Comparison of ENCODE assay signal across 9 cellular contexts in the genomic region with DNA sequence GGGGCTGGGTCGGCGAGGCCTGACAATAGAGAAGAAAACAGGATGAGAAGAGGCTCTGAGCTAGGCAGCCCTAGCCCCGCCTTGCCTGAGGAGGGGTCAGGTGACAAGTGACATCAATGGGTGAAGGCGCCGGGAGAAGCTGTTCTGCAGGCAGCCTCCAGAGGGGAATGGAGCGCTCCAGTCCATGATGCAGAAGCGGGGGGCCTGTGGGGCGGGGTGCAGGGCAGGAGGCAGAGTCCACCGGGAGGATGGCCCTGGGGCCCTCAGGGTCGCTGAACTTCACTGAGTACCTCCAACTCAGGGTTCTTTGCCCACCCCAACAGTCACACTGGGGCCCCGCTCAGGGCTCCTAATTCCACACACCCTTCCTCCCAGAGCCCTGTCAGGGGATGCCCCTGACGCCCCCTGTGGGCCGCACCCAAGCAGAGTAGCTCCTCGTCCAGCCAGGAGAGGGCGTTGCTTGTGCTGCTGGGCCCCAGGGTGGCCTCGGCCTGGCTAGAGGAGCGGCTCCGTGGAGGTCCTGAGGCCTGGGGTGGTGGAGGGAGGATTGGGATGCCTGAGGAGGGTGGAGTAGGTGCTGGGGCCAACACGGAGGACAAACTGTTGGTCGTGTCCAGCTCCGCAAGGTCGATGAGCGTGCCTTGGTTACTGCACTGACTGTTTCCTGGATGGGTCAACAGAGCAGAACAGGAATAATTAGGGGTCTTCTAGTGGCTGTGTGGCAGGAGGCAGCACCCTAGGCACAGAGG. TPM values are rescaled to one million over a fixed set of nuclear protein-coding genes. Genes with fewer than 3 reads are reported as not detected.
A peak's percentile ranks its signal among the peaks of the same experiment; 100 is the strongest.
DNase-seq lines count a peak whose midpoint lies in the region; ATAC-seq, FAIRE-seq and TF ChIP-seq lines count a peak whose summit lies in the region.
"Had no signal": no experiment of that assay in that cellular context is flagged by ENCODE, and none has a peak within 500 bp of the region (broad histone marks: within the 10 kb centered on the region; RNA-seq: fewer than 3 reads in every experiment).

No MANE protein-coding gene starts in this region.

- H3K14ac ChIP-seq in neuronal stem cell (ENCODE audit: low read length) = no peak overlapping the region

- H3K27me3 ChIP-seq in ectodermal cell (ENCODE audit: control insufficient read depth, insufficient read depth, low read length, poor library complexity, severe bottlenecking) (no peaks in the 10 kb centered on the region), neuronal stem cell (ENCODE audit: control insufficient read depth in 3 of 3, insufficient read depth in 3 of 3, low read depth in 1 of 3, low read length in 3 of 3) (no peaks in the 10 kb centered on the region), small intestine (ENCODE audit: control insufficient read depth in 2 of 2, insufficient read depth in 2 of 2, low read length in 2 of 2) (no peaks in the 10 kb centered on the region)

- H4K8ac ChIP-seq in neuronal stem cell (ENCODE audit: low read depth, low read length) = no peak overlapping the region

- no peak overlapping the region for H2BK120ac ChIP-seq in neuronal stem cell (ENCODE audit: low read depth, low read length)

- H3K4me1 ChIP-seq in ectodermal cell (ENCODE audit: control insufficient read depth, insufficient read depth, low read length) = no peaks in the 10 kb centered on the region
- peaks cover 0 to 8% of the 10 kb centered on the region in 2 donors for H3K4me1 ChIP-seq in neuronal stem cell (ENCODE audit: control insufficient read depth in 2 of 2, insufficient read depth in 1 of 2, low read depth in 1 of 2, low read length in 2 of 2)
- no peaks in the 10 kb centered on the region for H3K4me1 ChIP-seq in small intestine (ENCODE audit: control insufficient read depth in 2 of 2, insufficient read depth in 1 of 2, low read depth in 1 of 2, low read length in 1 of 2)

- H2BK12ac ChIP-seq in neuronal stem cell (ENCODE audit: low read length) = no peak overlapping the region

- peak overlapping the region; percentile 78 for H3K9ac ChIP-seq in neuronal stem cell (ENCODE audit: low read depth, low read length, poor library complexity)

- no peak overlapping the region for H3K4ac ChIP-seq in neuronal stem cell (ENCODE audit: low read length)

- no peak overlapping the region for H2BK15ac ChIP-seq in neuronal stem cell (ENCODE audit: low read length)

- no peak for FAIRE-seq in small intestine (lab: Jason Lieb, UNC)
- FAIRE-seq: G401.6 had no signal

- no peak overlapping the region for H4K91ac ChIP-seq in neuronal stem cell (ENCODE audit: low read depth, low read length, poor library complexity)

- H3K4me2 ChIP-seq in neuronal stem cell (ENCODE audit: insufficient read depth, low read length, poor library complexity, severe bottlenecking) = no peak overlapping the region

- H3K36me3 ChIP-seq in ectodermal cell (ENCODE audit: control insufficient read depth, insufficient read depth, low read length) (peaks cover 42% of the 10 kb centered on the region), neuronal stem cell (replicated peaks in 1 of 2; ENCODE audit: control insufficient read depth in 2 of 2, insufficient read depth in 2 of 2, low read length in 2 of 2) (peaks cover 66 to 99% of the 10 kb centered on the region in 2 donors), small intestine (ENCODE audit: control insufficient read depth in 2 of 2, insufficient read depth in 2 of 2, low read length in 2 of 2) (peaks cover 9 to 40% of the 10 kb centered on the region in 2 donors)

- no peak for TF ChIP-seq POLR2A in NB4 (IDR thresholded peaks at IDR 0.05; ENCODE audit: extremely low read depth, insufficient read length)

- H2AFZ ChIP-seq in neuronal stem cell (ENCODE audit: low read length) = no peak overlapping the region

- H3K4me3 ChIP-seq in NB4 (ENCODE audit: low read depth, low read length) (no peak overlapping the region), ectodermal cell (ENCODE audit: insufficient read depth, low read depth, low read length) (no peak overlapping the region), neuronal stem cell (ENCODE audit: low read length in 2 of 2) (no peak overlapping the region), small intestine (ENCODE audit: low read depth in 1 of 2, low read length in 2 of 2) (no peak overlapping the region)

- H3K23ac ChIP-seq in neuronal stem cell (ENCODE audit: low read depth, low read length, poor library complexity) = peak overlapping the region; percentile 37

- peak; percentile 97 for TF ChIP-seq CTCF in NB4 (IDR thresholded peaks at IDR 0.05; ENCODE audit: low read depth, low read length)
- peak; percentile 60 for TF ChIP-seq CTCF in VCaP (conservative IDR thresholded peaks at IDR 0.05)

- H3K27ac ChIP-seq in VCaP = no peak overlapping the region
- peak overlapping the region; percentile 50 for H3K27ac ChIP-seq in ectodermal cell (ENCODE audit: insufficient read depth, low read depth, low read length, poor library complexity, severe bottlenecking)
- peak overlapping the region; percentile 55 for H3K27ac ChIP-seq in neuronal stem cell (replicated peaks; ENCODE audit: low read length)
- H3K27ac ChIP-seq in small intestine (ENCODE audit: low read depth in 1 of 2, low read length in 1 of 2) = no peak overlapping the region

- H3K79me1 ChIP-seq in neuronal stem cell (ENCODE audit: low read depth, low read length) = no peaks in the 10 kb centered on the region

- peak overlapping the region; percentile 69 for H3K18ac ChIP-seq in neuronal stem cell (ENCODE audit: low read length)

- DNase-seq in NCI-H345 (lab: John Stamatoyannopoulos, UW) (peak; percentile 36), NCI-H345 treated with DMSO at 0.1 percent for 48 hours (lab: John Stamatoyannopoulos, UW; ENCODE audit: unreplicated experiment) (no peak), NB4 (ENCODE audit: low read depth) (peak; percentile 70), neuronal stem cell (ENCODE audit: low spot score) (peak; percentile 63), small intestine (no peak)

- peak overlapping the region; percentile 11 for H2BK5ac ChIP-seq in neuronal stem cell (ENCODE audit: low read length)

- no peak for ATAC-seq in HG02973 (IDR thresholded peaks at IDR 0.05; ENCODE audit: unreplicated experiment)

- H3K9me3 ChIP-seq in ectodermal cell (ENCODE audit: control insufficient read depth, low read length) (no peaks in the 10 kb centered on the region), neuronal stem cell (replicated peaks in 1 of 2; ENCODE audit: control insufficient read depth in 2 of 2, insufficient read depth in 1 of 2, low read depth in 1 of 2, low read length in 2 of 2) (no peaks in the 10 kb centered on the region), small intestine (ENCODE audit: control insufficient read depth, low read depth) (no peaks in the 10 kb centered on the region)

- peak overlapping the region; percentile 72 for H2AK5ac ChIP-seq in neuronal stem cell (ENCODE audit: low read depth, low read length)

- 67 to 71% methylated on average over 23 of the region's 23 CpGs for WGBS in ectodermal cell, 2 experiments
- no CpG with 5 or more reads among the region's 23 CpGs for WGBS in neuronal stem cell (ENCODE audit: extremely low coverage in 2 of 2, insufficient read length in 2 of 2, insufficient replicate concordance in 1 of 2), 2 donors
- WGBS in small intestine, 3 donors = 65 to 70% (median 68%) methylated on average over 22 to 23 of the region's 23 CpGs

RNA-seq across cellular contexts. Expression of a gene that starts 20.8 kb away (rescaled TPM):
- polyA plus RNA-seq in ectodermal cell (2013, experiment 1 of 4) = 60.3 TPM
- polyA plus RNA-seq in ectodermal cell (2013, experiment 2 of 4) = 61.8 TPM
- 42.9 TPM for polyA plus RNA-seq in ectodermal cell (2013, experiment 3 of 4)
- 36.8 TPM for polyA plus RNA-seq in ectodermal cell (2013, experiment 4 of 4)
- 32.9 TPM for polyA plus RNA-seq in neuronal stem cell (2013, experiment 1 of 2)
- 31.7 TPM for polyA plus RNA-seq in neuronal stem cell (2013, experiment 2 of 2)
- polyA plus RNA-seq in small intestine = 10 to 100 TPM; 17.6 to 22.7 (median 22.1) TPM

RNA-seq across cellular contexts. Expression of a gene that starts 21.1 kb away (rescaled TPM):
- polyA plus RNA-seq in ectodermal cell (2013, experiment 1 of 4) = 99.9 TPM
- 102 TPM for polyA plus RNA-seq in ectodermal cell (2013, experiment 2 of 4)
- 86.5 TPM for polyA plus RNA-seq in ectodermal cell (2013, experiment 3 of 4)
- 87.3 TPM for polyA plus RNA-seq in ectodermal cell (2013, experiment 4 of 4)
- polyA plus RNA-seq in neuronal stem cell (2013, experiment 1 of 2) = 45.9 TPM
- 45.2 TPM for polyA plus RNA-seq in neuronal stem cell (2013, experiment 2 of 2)
- 10 to 100 TPM; 67.0 to 88.6 (median 81.7) TPM for polyA plus RNA-seq in small intestine

RNA-seq across cellular contexts. Expression of a gene that starts 30.5 kb away (rescaled TPM):
- 26.7 TPM for polyA plus RNA-seq in ectodermal cell (2013, experiment 1 of 4)
- 30.7 TPM for polyA plus RNA-seq in ectodermal cell (2013, experiment 2 of 4)
- polyA plus RNA-seq in ectodermal cell (2013, experiment 3 of 4) = 26.4 TPM
- polyA plus RNA-seq in ectodermal cell (2013, experiment 4 of 4) = 28.5 TPM
- polyA plus RNA-seq in neuronal stem cell (2013, experiment 1 of 2) = 31.0 TPM
- polyA plus RNA-seq in neuronal stem cell (2013, experiment 2 of 2) = 31.4 TPM
- 10 to 100 TPM; 13.0 to 26.1 (median 19.7) TPM for polyA plus RNA-seq in small intestine

RNA-seq across cellular contexts. Expression of a gene that starts 35.1 kb away (rescaled TPM):
- polyA plus RNA-seq in ectodermal cell (2013, experiment 1 of 4) = 96.1 TPM
- polyA plus RNA-seq in ectodermal cell (2013, experiment 2 of 4) = 91.9 TPM
- polyA plus RNA-seq in ectodermal cell (2013, experiment 3 of 4) = 54.7 TPM
- polyA plus RNA-seq in ectodermal cell (2013, experiment 4 of 4) = 57.3 TPM
- 46.4 TPM for polyA plus RNA-seq in neuronal stem cell (2013, experiment 1 of 2)
- polyA plus RNA-seq in neuronal stem cell (2013, experiment 2 of 2) = 44.0 TPM
- 10 to 100 TPM; 39.4 to 49.6 (median 46.3) TPM for polyA plus RNA-seq in small intestine

RNA-seq across cellular contexts. Expression of a gene that starts 48.7 kb away (rescaled TPM):
- polyA plus RNA-seq in ectodermal cell (2013, experiment 1 of 4) = 7.2 TPM
- polyA plus RNA-seq in ectodermal cell (2013, experiment 2 of 4) = 7.6 TPM
- 5.6 TPM for polyA plus RNA-seq in ectodermal cell (2013, experiment 3 of 4)
- 4.5 TPM for polyA plus RNA-seq in ectodermal cell (2013, experiment 4 of 4)
- 9.2 TPM for polyA plus RNA-seq in neuronal stem cell (2013, experiment 1 of 2)
- 9.1 TPM for polyA plus RNA-seq in neuronal stem cell (2013, experiment 2 of 2)
- 10 to 100 TPM; 12.7 to 15.6 (median 12.7) TPM for polyA plus RNA-seq in small intestine

Comparison
In these comparisons a context has a peak if more than half of its experiments do, and no peak if none do; other contexts are left out.
1. DNase-seq: peak in NCI-H345 (single experiment), NB4 (single experiment) and neuronal stem cell (single experiment); none in NCI-H345 treated with DMSO at 0.1 percent for 48 hours (single experiment) and small intestine (single experiment).
2. H3K27ac ChIP-seq: peak in ectodermal cell (single experiment) and neuronal stem cell (single experiment); none in VCaP (single experiment) and small intestine (0 of 2).